Comparison of ENCODE assay signal across 8 cellular contexts in the genomic region with DNA sequence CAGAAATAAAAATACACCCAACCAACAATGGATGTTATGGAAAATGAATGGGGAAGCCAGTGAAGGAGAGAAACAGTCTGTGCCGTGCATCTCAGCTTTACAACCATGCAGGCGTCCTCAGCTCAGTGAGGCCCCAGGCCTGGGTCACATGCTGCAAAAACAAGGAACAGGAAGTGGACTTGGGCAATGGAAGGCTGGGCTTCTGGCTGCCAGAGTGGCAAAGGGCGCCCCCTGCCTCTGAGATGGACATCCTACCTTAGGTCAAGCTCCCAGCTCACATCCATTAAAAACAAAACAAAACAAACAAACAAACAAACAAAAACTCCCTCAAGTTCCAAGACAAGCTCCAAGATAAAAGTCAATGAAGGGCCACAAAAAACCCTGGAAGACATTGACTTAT. TPM values are rescaled to one million over a fixed set of nuclear protein-coding genes. Genes with fewer than 3 reads are reported as not detected.
DNase-seq lines count a peak whose midpoint lies in the region; ATAC-seq, FAIRE-seq and TF ChIP-seq lines count a peak whose summit lies in the region.

No MANE protein-coding gene starts in this region.

- intact Hi-C loops in lower lobe of right lung (cut with DNase I) = loop anchor here (10.0 kb wide), 1 partner anchor 154 kb away; no protein-coding TSS in a partner anchor

- ATAC-seq in lower lobe of right lung = peak; percentile 62 to 79

- peaks cover 54% of the 10 kb centered on the region for H3K36me3 Mint-ChIP-seq in brain

- no peaks in the 10 kb centered on the region for H3K27me3 ChIP-seq in lower lobe of right lung (ENCODE audit: low read depth)

- DNase-seq in GM19239 (ENCODE audit: insufficient read length, low spot score) (peak; percentile 9), NCI-H146 treated with DMSO at 0.1 percent for 48 hours (lab: John Stamatoyannopoulos, UW; ENCODE audit: unreplicated experiment) (peak; percentile 4), lower lobe of right lung (peak; percentile 65), hippocampal formation (lab: John Stamatoyannopoulos, UW) (no peak), NCI-H2196 (lab: John Stamatoyannopoulos, UW; ENCODE audit: unreplicated experiment) (no peak), NCI-H1048 (lab: John Stamatoyannopoulos, UW) (no peak)

- no peaks in the 10 kb centered on the region for H3K9me3 ChIP-seq in lower lobe of right lung

- H3K4me1 Mint-ChIP-seq in brain = no peaks in the 10 kb centered on the region

- no peak overlapping the region for H3K4me3 Mint-ChIP-seq in brain

- no peak for FAIRE-seq in GM19239 (lab: Jason Lieb, UNC)

- H3K4me1 ChIP-seq in lower lobe of right lung = no peaks in the 10 kb centered on the region

- H3K4me3 ChIP-seq in lower lobe of right lung = no peak overlapping the region

- no peaks in the 10 kb centered on the region for H3K9me3 Mint-ChIP-seq in brain

- H3K27me3 Mint-ChIP-seq in brain = peaks cover 7% of the 10 kb centered on the region

- H3K27ac Mint-ChIP-seq in brain = no peak overlapping the region

- peaks cover 39% of the 10 kb centered on the region for H3K36me3 ChIP-seq in lower lobe of right lung

- no peak overlapping the region for H3K27ac ChIP-seq in C4-2B
- no peak overlapping the region for H3K27ac ChIP-seq in lower lobe of right lung

- TF ChIP-seq CTCF in C4-2B (conservative IDR thresholded peaks at IDR 0.05) (peak; percentile 74), brain (conservative IDR thresholded peaks at IDR 0.05) (peak; percentile 36 to 66), lower lobe of right lung (IDR thresholded peaks at IDR 0.05) (peak; percentile 54)

RNA-seq across cellular contexts. Expression of a gene that starts 54.7 kb away (rescaled TPM):
- 7.5 TPM for polyA plus RNA-seq in brain (ENCODE audit: insufficient read depth, low read depth, low replicate concordance)
- total RNA-seq in lower lobe of right lung = 5.3 TPM

Comparison
In these comparisons a context has a peak if more than half of its experiments do, and no peak if none do; other contexts are left out.
1. DNase-seq: peak in GM19239 (single experiment), NCI-H146 treated with DMSO at 0.1 percent for 48 hours (single experiment) and lower lobe of right lung (single experiment); none in hippocampal formation (0 of 2), NCI-H2196 (single experiment) and NCI-H1048 (single experiment).
2. Peak in every context shown above with its lines, with median percentiles within 50 percentile points of each other: CTCF ChIP-seq.